ENCODE assay signal across 1 cellular context in genomic region chr6:33313105-33313708, GRCh38.
TF ChIP-seq lines count a peak whose summit lies in the region.

No MANE protein-coding gene starts in this region.

TF ChIP-seq in HepG2, 621 proteins besides CTCF, POLR2A, EP300 and RAD21 (continued from another document and continues in another):
- TF ChIP-seq ZNF687 (CRISPR knock-in tag; IDR thresholded peaks at IDR 0.05) (peak; percentile 47; the same call in 1 of the 2 replicates), PITX1 (CRISPR knock-in tag; IDR thresholded peaks at IDR 0.05) (no peak), ZNF503 (CRISPR knock-in tag; IDR thresholded peaks at IDR 0.05) (no peak), ZNF260 (CRISPR knock-in tag; IDR thresholded peaks at IDR 0.05; ENCODE audit: borderline replicate concordance, low read depth) (peak; percentile 79; the same call in 1 of the 2 replicates), ZNF224 (CRISPR knock-in tag; IDR thresholded peaks at IDR 0.05) (peak; percentile 77; the same call in 1 of the 2 replicates), NR2F2 (IDR thresholded peaks at IDR 0.05; ENCODE audit: borderline replicate concordance, low read depth) (no peak), NCOA1 (CRISPR knock-in tag; IDR thresholded peaks at IDR 0.05) (no peak), HMGXB3 (CRISPR knock-in tag; IDR thresholded peaks at IDR 0.05; ENCODE audit: borderline replicate concordance) (no peak), ZXDC (CRISPR knock-in tag; IDR thresholded peaks at IDR 0.05) (no peak), ZNF580 (CRISPR knock-in tag; IDR thresholded peaks at IDR 0.05; ENCODE audit: borderline replicate concordance, low read depth) (no peak), GATA4 (IDR thresholded peaks at IDR 0.05; ENCODE audit: borderline replicate concordance, low read depth) (no peak), SP2 (CRISPR knock-in tag; IDR thresholded peaks at IDR 0.05) (peak; percentile 23; the same call in 1 of the 2 replicates), ZNF121 (CRISPR knock-in tag; IDR thresholded peaks at IDR 0.05) (no peak), NR0B2 (CRISPR knock-in tag; IDR thresholded peaks at IDR 0.05) (peak; percentile 65; the same call in 1 of the 2 replicates), ZNF607 (CRISPR knock-in tag; IDR thresholded peaks at IDR 0.05; ENCODE audit: borderline replicate concordance) (peak; percentile 21), SRY (CRISPR knock-in tag; IDR thresholded peaks at IDR 0.05) (peak; percentile 34), ZNF350 (CRISPR knock-in tag; IDR thresholded peaks at IDR 0.05; ENCODE audit: borderline replicate concordance, low read depth) (peak; percentile 65; the same call in 1 of the 2 replicates), ZNF781 (CRISPR knock-in tag; IDR thresholded peaks at IDR 0.05; ENCODE audit: borderline replicate concordance, not compliant biosample characterization) (no peak), AFF4 (CRISPR knock-in tag; IDR thresholded peaks at IDR 0.05) (no peak), KDM4B (CRISPR knock-in tag; IDR thresholded peaks at IDR 0.05) (no peak), KDM6A (CRISPR knock-in tag; IDR thresholded peaks at IDR 0.05; ENCODE audit: low read depth) (no peak), ZNF232 (CRISPR knock-in tag; IDR thresholded peaks at IDR 0.05; ENCODE audit: borderline replicate concordance) (no peak), ZNF281 (CRISPR knock-in tag; IDR thresholded peaks at IDR 0.05; ENCODE audit: borderline replicate concordance) (0 out of 2 replicates have a peak, but pooled peaks have one; percentile 20), ZNF598 (CRISPR knock-in tag; IDR thresholded peaks at IDR 0.05; ENCODE audit: borderline replicate concordance) (peak; percentile 71; the same call in 1 of the 2 replicates), BCL3 (CRISPR knock-in tag; IDR thresholded peaks at IDR 0.05) (peak; percentile 65), ZSCAN9 (CRISPR knock-in tag; IDR thresholded peaks at IDR 0.05; ENCODE audit: borderline replicate concordance) (no peak), ESRRA (CRISPR knock-in tag; IDR thresholded peaks at IDR 0.05; ENCODE audit: low read depth) (0 out of 2 replicates have a peak, but pooled peaks have one; percentile 11), ZNF567 (CRISPR knock-in tag; IDR thresholded peaks at IDR 0.05; ENCODE audit: borderline replicate concordance) (no peak), ZNF333 (CRISPR knock-in tag; IDR thresholded peaks at IDR 0.05; ENCODE audit: borderline replicate concordance) (peak; percentile 67; the same call in 1 of the 2 replicates), ZNF713 (CRISPR knock-in tag; IDR thresholded peaks at IDR 0.05) (peak; percentile 72), ZNF619 (CRISPR knock-in tag; IDR thresholded peaks at IDR 0.05) (no peak), FOXO1 (CRISPR knock-in tag; IDR thresholded peaks at IDR 0.05) (0 out of 2 replicates have a peak, but pooled peaks have one; percentile 0), CREB1 (IDR thresholded peaks at IDR 0.05) (no peak), CREB1 (CRISPR knock-in tag; IDR thresholded peaks at IDR 0.05) (no peak), FOXK1 (CRISPR knock-in tag; IDR thresholded peaks at IDR 0.05; ENCODE audit: borderline replicate concordance, low read depth) (peak; percentile 9; the same call in 1 of the 2 replicates), ZNF253 (CRISPR knock-in tag; IDR thresholded peaks at IDR 0.05; ENCODE audit: borderline replicate concordance) (no peak)
